Comparison of ENCODE assay signal across 9 cellular contexts in the genomic region with DNA sequence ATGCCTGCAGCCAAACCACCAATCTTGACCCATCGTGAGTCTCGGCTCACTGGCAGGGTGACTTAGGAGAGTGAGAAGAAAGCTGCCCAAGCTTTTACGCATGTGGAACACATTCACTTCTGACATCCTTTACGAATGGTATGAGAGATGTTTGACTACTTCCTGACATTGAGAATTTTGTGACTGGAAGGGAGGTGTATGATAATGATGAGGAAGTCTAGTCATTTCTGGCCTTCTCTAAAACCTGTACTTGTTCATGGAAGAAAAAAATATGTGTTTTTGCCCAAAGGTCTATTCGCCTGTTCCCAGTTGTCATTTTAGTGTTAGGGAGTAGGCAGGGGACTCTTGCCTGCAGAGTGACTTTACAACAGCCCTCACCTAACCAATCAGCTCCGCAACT.
DNase-seq lines count a peak whose midpoint lies in the region; ATAC-seq, FAIRE-seq and TF ChIP-seq lines count a peak whose summit lies in the region.
"Had no signal": no experiment of that assay in that cellular context is flagged by ENCODE, and none has a peak within 500 bp of the region (broad histone marks: within the 10 kb centered on the region; RNA-seq: fewer than 3 reads in every experiment).

No MANE protein-coding gene starts in this region.

- ATAC-seq in activated naive CD4-positive, alpha-beta T cell treated with anti-CD3 and anti-CD28 coated beads, Interleukin-2, amount 50 U/mL, for 72 hours, result peak; percentile 72 to 89
- peak; percentile 89 for ATAC-seq in GM21786 (IDR thresholded peaks at IDR 0.05; ENCODE audit: unreplicated experiment)
- ATAC-seq in HG03457 (IDR thresholded peaks at IDR 0.05; ENCODE audit: unreplicated experiment), result peak; percentile 61
- no peak for ATAC-seq in Right ventricle myocardium inferior
- no peak for ATAC-seq in HepG2

- H2AFZ ChIP-seq in HepG2 (ENCODE audit: low read length), result no peak overlapping the region

- H4K20me1 ChIP-seq in HepG2 (ENCODE audit: insufficient read depth, low read length), result no peaks in the 10 kb centered on the region

- TF ChIP-seq POLR2A in HepG2 (IDR thresholded peaks at IDR 0.05; ENCODE audit: insufficient read depth in 1 of 2, low read depth in 2 of 2, low read length in 2 of 2), result no peak

- H3K4me2 ChIP-seq in HepG2 (ENCODE audit: low read depth, low read length), result no peak overlapping the region

- no peak for TF ChIP-seq RAD21 in HepG2 (CRISPR knock-in tag; IDR thresholded peaks at IDR 0.05)

- FAIRE-seq in HepG2 (lab: Jason Lieb, UNC), result no peak

- H3K4me3 Mint-ChIP-seq in stimulated activated naive CD8-positive, alpha-beta T cell treated with anti-CD3 and anti-CD28 coated beads, Interleukin-15, Interleukin-2, amounts not matched to agents 100 ng/mL and 50 ng/mL, for 24 hours, result no peak overlapping the region

- in situ Hi-C loops in HepG2 (cut with HindIII; ENCODE audit: extremely low pct_ligation_motif_present, low pct_unique_long_range_greater_than_20kb), result no loop called here

- peaks cover 0 to 19% of the 10 kb centered on the region in 2 donors for H3K36me3 Mint-ChIP-seq in activated naive CD4-positive, alpha-beta T cell treated with anti-CD3 and anti-CD28 coated beads, Interleukin-2, amount 50 U/mL, for 72 hours
- H3K36me3 Mint-ChIP-seq in stimulated activated naive CD8-positive, alpha-beta T cell treated with anti-CD3 and anti-CD28 coated beads, Interleukin-15, Interleukin-2, amounts not matched to agents 100 ng/mL and 50 ng/mL, for 24 hours (ENCODE audit: low read depth), result no peaks in the 10 kb centered on the region

- no TSS peak for BruUV-seq in HepG2 (replicated peaks; lab: Mats Ljungman, UMichigan)

- no peak overlapping the region for H3K4me3 ChIP-seq in HepG2 (replicated peaks in 1 of 3; ENCODE audit: insufficient read depth in 1 of 3, low read depth in 2 of 3, low read length in 3 of 3)
- H3K4me3 ChIP-seq: stomach had no signal

- H3K27ac ChIP-seq in HepG2 (ENCODE audit: extremely low read length, insufficient read depth, low read length), result no peak overlapping the region
- H3K27ac ChIP-seq: stomach had no signal

- POLR2A ChIA-PET in HepG2 (lab: Yijun Ruan, JAX), result no interaction called here

- H3K4me1 Mint-ChIP-seq in stimulated activated naive CD8-positive, alpha-beta T cell treated with anti-CD3 and anti-CD28 coated beads, Interleukin-15, Interleukin-2, amounts not matched to agents 100 ng/mL and 50 ng/mL, for 24 hours (ENCODE audit: low read depth), result peaks cover 33% of the 10 kb centered on the region

- H3K27me3 ChIP-seq in HepG2 (ENCODE audit: control insufficient read depth in 1 of 2, insufficient read depth in 2 of 2, low read length in 2 of 2), result no peaks in the 10 kb centered on the region
- H3K27me3 ChIP-seq: stomach had no signal

- no peaks in the 10 kb centered on the region for H3K9me3 ChIP-seq in HepG2 (ENCODE audit: low read length)
- H3K9me3 ChIP-seq: stomach had no signal

- no peaks in the 10 kb centered on the region for H3K79me2 ChIP-seq in HepG2 (ENCODE audit: insufficient read depth, low read length)

- no peak overlapping the region for H3K9ac ChIP-seq in HepG2 (ENCODE audit: insufficient read depth, low read depth, low read length)

- H3K36me3 ChIP-seq in HepG2 (replicated peaks in 1 of 2; ENCODE audit: control insufficient read depth in 1 of 2, insufficient read depth in 2 of 2, low read length in 2 of 2), result no peaks in the 10 kb centered on the region
- H3K36me3 ChIP-seq: stomach had no signal

- TF ChIP-seq CTCF in HepG2 (CRISPR knock-in tag; IDR thresholded peaks at IDR 0.05), result no peak

- TF ChIP-seq EP300 in HepG2 (IDR thresholded peaks at IDR 0.05; ENCODE audit: low read depth in 2 of 2, low read length in 2 of 2) (no peak), HepG2 (CRISPR knock-in tag; IDR thresholded peaks at IDR 0.05; ENCODE audit: borderline replicate concordance) (no peak)

- CTCF ChIA-PET in HepG2 (lab: Yijun Ruan, JAX; ENCODE audit: low intra/inter-chr PET ratio, low total read pairs), result no interaction called here

- no peaks in the 10 kb centered on the region for H3K4me1 ChIP-seq in HepG2 (ENCODE audit: insufficient read depth, low read length)

- H3K9me3 Mint-ChIP-seq in activated naive CD4-positive, alpha-beta T cell treated with anti-CD3 and anti-CD28 coated beads, Interleukin-2, amount 50 U/mL, for 72 hours, result peaks cover 0 to 16% of the 10 kb centered on the region in 2 donors
- no peaks in the 10 kb centered on the region for H3K9me3 Mint-ChIP-seq in stimulated activated naive CD8-positive, alpha-beta T cell treated with anti-CD3 and anti-CD28 coated beads, Interleukin-15, Interleukin-2, amounts not matched to agents 100 ng/mL and 50 ng/mL, for 24 hours

- intact Hi-C loops in Right ventricle myocardium inferior (cut with DNase I) (no loop called here), HepG2 (cut with micrococcal nuclease; ENCODE audit: unreplicated experiment) (no loop called here)

- peak overlapping the region; percentile 48 to 54 for H3K27ac Mint-ChIP-seq in activated naive CD4-positive, alpha-beta T cell treated with anti-CD3 and anti-CD28 coated beads, Interleukin-2, amount 50 U/mL, for 72 hours
- H3K27ac Mint-ChIP-seq in stimulated activated naive CD8-positive, alpha-beta T cell treated with anti-CD3 and anti-CD28 coated beads, Interleukin-15, Interleukin-2, amounts not matched to agents 100 ng/mL and 50 ng/mL, for 24 hours, result peak overlapping the region; percentile 6

- 44% methylated on average over 6 of the region's 6 CpGs for WGBS in HepG2 (ENCODE audit: low lambda C conversion rate)

- no peaks in the 10 kb centered on the region for H3K27me3 Mint-ChIP-seq in stimulated activated naive CD8-positive, alpha-beta T cell treated with anti-CD3 and anti-CD28 coated beads, Interleukin-15, Interleukin-2, amounts not matched to agents 100 ng/mL and 50 ng/mL, for 24 hours

- DNase-seq in activated naive CD4-positive, alpha-beta T cell treated with anti-CD3 and anti-CD28 coated beads, Interleukin-2, amount 50 U/mL, for 72 hours (ENCODE audit: low spot score in 2 of 2), result no peak
- no peak for DNase-seq in activated naive CD4-positive, alpha-beta T cell treated with Interleukin-2 at 50 U/mL for 16 hours
- DNase-seq in Right ventricle myocardium inferior (ENCODE audit: missing footprints), result no peak
- no peak for DNase-seq in HepG2 (ENCODE audit: low spot score)
- no peak for DNase-seq in stimulated activated CD8-positive, alpha-beta memory T cell treated with anti-CD3 and anti-CD28 coated beads, Interleukin-4, amount 100 ng/mL, for 48 hours
- DNase-seq: stomach had no signal

TF ChIP-seq in HepG2, 621 proteins besides CTCF, POLR2A, EP300 and RAD21 (continues in another document):
- TF ChIP-seq DMAP1 (CRISPR knock-in tag; IDR thresholded peaks at IDR 0.05), result no peak
- TF ChIP-seq, protein P1, sequence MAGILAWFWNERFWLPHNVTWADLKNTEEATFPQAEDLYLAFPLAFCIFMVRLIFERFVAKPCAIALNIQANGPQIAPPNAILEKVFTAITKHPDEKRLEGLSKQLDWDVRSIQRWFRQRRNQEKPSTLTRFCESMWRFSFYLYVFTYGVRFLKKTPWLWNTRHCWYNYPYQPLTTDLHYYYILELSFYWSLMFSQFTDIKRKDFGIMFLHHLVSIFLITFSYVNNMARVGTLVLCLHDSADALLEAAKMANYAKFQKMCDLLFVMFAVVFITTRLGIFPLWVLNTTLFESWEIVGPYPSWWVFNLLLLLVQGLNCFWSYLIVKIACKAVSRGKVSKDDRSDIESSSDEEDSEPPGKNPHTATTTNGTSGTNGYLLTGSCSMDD (CRISPR knock-in tag; IDR thresholded peaks at IDR 0.05), result no peak
- TF ChIP-seq SMARCE1 (IDR thresholded peaks at IDR 0.05; ENCODE audit: borderline replicate concordance), result no peak
- TF ChIP-seq, protein P2, sequence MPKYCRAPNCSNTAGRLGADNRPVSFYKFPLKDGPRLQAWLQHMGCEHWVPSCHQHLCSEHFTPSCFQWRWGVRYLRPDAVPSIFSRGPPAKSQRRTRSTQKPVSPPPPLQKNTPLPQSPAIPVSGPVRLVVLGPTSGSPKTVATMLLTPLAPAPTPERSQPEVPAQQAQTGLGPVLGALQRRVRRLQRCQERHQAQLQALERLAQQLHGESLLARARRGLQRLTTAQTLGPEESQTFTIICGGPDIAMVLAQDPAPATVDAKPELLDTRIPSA (CRISPR knock-in tag; IDR thresholded peaks at IDR 0.05; ENCODE audit: borderline replicate concordance), result no peak
- TF ChIP-seq, protein P3, sequence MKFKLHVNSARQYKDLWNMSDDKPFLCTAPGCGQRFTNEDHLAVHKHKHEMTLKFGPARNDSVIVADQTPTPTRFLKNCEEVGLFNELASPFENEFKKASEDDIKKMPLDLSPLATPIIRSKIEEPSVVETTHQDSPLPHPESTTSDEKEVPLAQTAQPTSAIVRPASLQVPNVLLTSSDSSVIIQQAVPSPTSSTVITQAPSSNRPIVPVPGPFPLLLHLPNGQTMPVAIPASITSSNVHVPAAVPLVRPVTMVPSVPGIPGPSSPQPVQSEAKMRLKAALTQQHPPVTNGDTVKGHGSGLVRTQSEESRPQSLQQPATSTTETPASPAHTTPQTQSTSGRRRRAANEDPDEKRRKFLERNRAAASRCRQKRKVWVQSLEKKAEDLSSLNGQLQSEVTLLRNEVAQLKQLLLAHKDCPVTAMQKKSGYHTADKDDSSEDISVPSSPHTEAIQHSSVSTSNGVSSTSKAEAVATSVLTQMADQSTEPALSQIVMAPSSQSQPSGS (CRISPR knock-in tag; IDR thresholded peaks at IDR 0.05), result no peak
- no peak for TF ChIP-seq ZNF326 (CRISPR knock-in tag; IDR thresholded peaks at IDR 0.05; ENCODE audit: borderline replicate concordance)
- TF ChIP-seq MTA3 (CRISPR knock-in tag; IDR thresholded peaks at IDR 0.05), result no peak
- no peak for TF ChIP-seq ZNF34 (CRISPR knock-in tag; IDR thresholded peaks at IDR 0.05; ENCODE audit: borderline replicate concordance)
- no peak for TF ChIP-seq ZFP36L1 (CRISPR knock-in tag; IDR thresholded peaks at IDR 0.05)
- no peak for TF ChIP-seq ZNF776 (CRISPR knock-in tag; IDR thresholded peaks at IDR 0.05)
- TF ChIP-seq, protein P4, sequence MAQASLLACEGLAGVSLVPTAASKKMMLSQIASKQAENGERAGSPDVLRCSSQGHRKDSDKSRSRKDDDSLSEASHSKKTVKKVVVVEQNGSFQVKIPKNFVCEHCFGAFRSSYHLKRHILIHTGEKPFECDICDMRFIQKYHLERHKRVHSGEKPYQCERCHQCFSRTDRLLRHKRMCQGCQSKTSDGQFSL (CRISPR knock-in tag; IDR thresholded peaks at IDR 0.05), result no peak
- no peak for TF ChIP-seq ETV5 (CRISPR knock-in tag; IDR thresholded peaks at IDR 0.05; ENCODE audit: borderline replicate concordance)
- TF ChIP-seq SNAI1 (CRISPR knock-in tag; IDR thresholded peaks at IDR 0.05; ENCODE audit: borderline replicate concordance), result no peak

Comparison
In these comparisons a context has a peak if more than half of its experiments do, and no peak if none do; other contexts are left out.
1. ATAC-seq: peak in activated naive CD4-positive, alpha-beta T cell treated with anti-CD3 and anti-CD28 coated beads, Interleukin-2, amount 50 U/mL, for 72 hours (2 of 2), GM21786 (single experiment) and HG03457 (single experiment); none in Right ventricle myocardium inferior (single experiment) and HepG2 (single experiment).